ENCODE assay signal across 21 cellular contexts in the genomic region with DNA sequence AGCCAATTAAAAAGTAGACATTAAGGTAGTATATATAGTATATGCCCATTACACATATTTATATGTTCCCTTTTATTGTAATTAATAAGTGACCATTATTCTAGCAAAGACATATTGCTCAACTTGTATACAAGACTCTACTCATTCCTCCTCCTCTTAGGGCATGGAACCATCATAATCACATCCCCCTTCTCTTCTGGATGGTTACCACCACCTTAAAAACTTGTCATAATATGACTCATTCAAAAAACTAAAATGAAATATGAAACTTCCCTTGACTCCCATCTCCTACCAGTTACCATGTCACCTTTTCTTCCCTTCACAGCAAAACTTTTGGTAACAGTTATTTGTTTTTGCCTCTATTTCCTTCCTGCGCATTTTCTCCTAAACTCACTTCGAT.
"Had no signal": no experiment of that assay in that cellular context is flagged by ENCODE, and none has a peak within 500 bp of the region (broad histone marks: within the 10 kb centered on the region; RNA-seq: fewer than 3 reads in every experiment).

No MANE protein-coding gene starts in this region.

- H3K27ac ChIP-seq: colonic mucosa, gastrocnemius medialis, lower lobe of right lung, ovary, psoas muscle, sigmoid colon, thoracic aorta, tibial nerve, upper lobe of left lung had no signal

- H3K4me3 Mint-ChIP-seq: dendritic cell treated with granulocyte-macrophage colony-stimulating factor and Interleukin-4, amounts not matched to agents 40 ng/mL and 50 ng/mL, for 4 days; memory B cell; natural killer cell; stimulated activated effector memory CD8-positive, alpha-beta T cell treated with anti-CD3 and anti-CD28 coated beads, Interleukin-12 subunit alpha, Interleukin-12 subunit beta, amount 100 ng/mL, for 72 hours had no signal

- ATAC-seq: gastrocnemius medialis, left ventricle myocardium superior, lower lobe of right lung, natural killer cell, psoas muscle, right cardiac atrium had no signal

- H3K27ac Mint-ChIP-seq: dendritic cell treated with granulocyte-macrophage colony-stimulating factor and Interleukin-4, amounts not matched to agents 40 ng/mL and 50 ng/mL, for 4 days; memory B cell; natural killer cell; stimulated activated effector memory CD8-positive, alpha-beta T cell treated with anti-CD3 and anti-CD28 coated beads, Interleukin-12 subunit alpha, Interleukin-12 subunit beta, amount 100 ng/mL, for 72 hours had no signal

- H3K27me3 Mint-ChIP-seq: memory B cell had no signal

- H3K36me3 Mint-ChIP-seq: natural killer cell; stimulated activated effector memory CD8-positive, alpha-beta T cell treated with anti-CD3 and anti-CD28 coated beads, Interleukin-12 subunit alpha, Interleukin-12 subunit beta, amount 100 ng/mL, for 72 hours had no signal

- DNase-seq: colonic mucosa; effector CD8-positive, alpha-beta T cell; gastrocnemius medialis; left ventricle myocardium superior; lower lobe of right lung; natural killer cell; occipital lobe; ovary; posterior cingulate gyrus; psoas muscle; right cardiac atrium; sigmoid colon; stimulated activated CD4-positive, alpha-beta T cell treated with anti-CD3 and anti-CD28 coated beads, Interleukin-2, amount 100 ng/mL, for 24 hours; stimulated activated CD4-positive, alpha-beta T cell treated with anti-CD3 and anti-CD28 coated beads, Interleukin-4, amount 100 ng/mL, for 24 hours; stimulated activated naive CD4-positive, alpha-beta T cell treated with Interleukin-2 at 50 U/mL for 16 hours; upper lobe of left lung had no signal

- H3K9me3 Mint-ChIP-seq: dendritic cell treated with granulocyte-macrophage colony-stimulating factor and Interleukin-4, amounts not matched to agents 40 ng/mL and 50 ng/mL, for 4 days; natural killer cell; stimulated activated effector memory CD8-positive, alpha-beta T cell treated with anti-CD3 and anti-CD28 coated beads, Interleukin-12 subunit alpha, Interleukin-12 subunit beta, amount 100 ng/mL, for 72 hours had no signal

- H3K36me3 ChIP-seq: colonic mucosa, gastrocnemius medialis, lower lobe of right lung, ovary, sigmoid colon, thoracic aorta, tibial nerve, upper lobe of left lung had no signal

- H3K27me3 ChIP-seq: colonic mucosa, gastrocnemius medialis, ovary, sigmoid colon, tibial nerve, upper lobe of left lung had no signal

- H3K9me3 ChIP-seq: colonic mucosa, gastrocnemius medialis, lower lobe of right lung, ovary, psoas muscle, sigmoid colon, thoracic aorta, tibial nerve, upper lobe of left lung had no signal

- H3K4me3 ChIP-seq: colonic mucosa, gastrocnemius medialis, lower lobe of right lung, ovary, psoas muscle, sigmoid colon, thoracic aorta, tibial nerve, upper lobe of left lung had no signal

- H3K4me1 Mint-ChIP-seq: memory B cell; natural killer cell; stimulated activated effector memory CD8-positive, alpha-beta T cell treated with anti-CD3 and anti-CD28 coated beads, Interleukin-12 subunit alpha, Interleukin-12 subunit beta, amount 100 ng/mL, for 72 hours had no signal

- H3K4me1 ChIP-seq: colonic mucosa, gastrocnemius medialis, lower lobe of right lung, psoas muscle, upper lobe of left lung had no signal
